In genomic region chr14:69611264-69612013, GRCh38 we compare ENCODE assay signal across 8 cellular contexts. TPM values are rescaled to one million over a fixed set of nuclear protein-coding genes. Genes with fewer than 3 reads are reported as not detected.
DNase-seq lines count a peak whose midpoint lies in the region; ATAC-seq, FAIRE-seq and TF ChIP-seq lines count a peak whose summit lies in the region.

TSS of gene SUSD6 (plus strand) at chr14:69611596. CDS start at chr14:69658593, 46,997 bp downstream.

- DNase-seq in AG04450 (ENCODE audit: low read depth, low spot score) (peak; percentile 48), NCI-H446 treated with DMSO at 0.1 percent for 48 hours (lab: John Stamatoyannopoulos, UW) (peak; percentile 78), cerebellar cortex (ENCODE audit: low spot score) (peak; percentile 86), kidney (peak; percentile 98)
- DNase-seq in activated CD4-positive, alpha-beta T cell treated with anti-CD3 and anti-CD28 coated beads for 1 hour, result peak; percentile 82
- DNase-seq in stimulated activated CD4-positive, alpha-beta T cell treated with anti-CD3 and anti-CD28 coated beads, Interleukin-15, amount 100 ng/mL, for 24 hours, result peak; percentile 91

- H3K36me3 ChIP-seq in kidney (ENCODE audit: control insufficient read depth in 1 of 2, insufficient read depth in 2 of 2, low read length in 2 of 2), result no peaks in the 10 kb centered on the region

- intact Hi-C loops in kidney (cut with DNase I), result no loop called here

- H3K9ac ChIP-seq in kidney (ENCODE audit: low read length in 2 of 2), result peak within 1 kb of the TSS; percentile 83 to 95

- H3K9me3 ChIP-seq in AG04450 (ENCODE audit: control insufficient read depth, insufficient read depth, low read length) (no peaks in the 10 kb centered on the region; the same call in 1 of the 2 replicates), kidney (ENCODE audit: control insufficient read depth in 1 of 2, low read length in 2 of 2) (no peaks in the 10 kb centered on the region)

- POLR2A ChIA-PET in AG04450 (lab: Yijun Ruan, JAX), result interaction anchor here (0.5 to 2.1 kb wide), 5 partner anchors 14 to 156 kb away, joined by 3 to 6 read pairs (median 4); partner anchors contain the start of gene SRSF5

- no peaks in the 10 kb centered on the region for H3K27me3 ChIP-seq in AG04450 (ENCODE audit: control insufficient read depth, insufficient read depth, low read length)

- peaks cover 35 to 44% of the 10 kb centered on the region in 2 donors for H3K4me1 ChIP-seq in kidney (ENCODE audit: control insufficient read depth in 1 of 2, insufficient read depth in 1 of 2, low read depth in 1 of 2, low read length in 2 of 2)

- ATAC-seq in GM19025 (IDR thresholded peaks at IDR 0.05; ENCODE audit: low read depth, unreplicated experiment) (peak; percentile 57), HG03280 (IDR thresholded peaks at IDR 0.05; ENCODE audit: unreplicated experiment) (peak; percentile 67)

- H3K4me3 ChIP-seq in AG04450 (ENCODE audit: low read depth, low read length), result peak within 1 kb of the TSS; percentile 82
- peak within 1 kb of the TSS; percentile 84 to 90 for H3K4me3 ChIP-seq in kidney (ENCODE audit: low read length in 2 of 2)

- TF ChIP-seq CTCF in AG04450 (IDR thresholded peaks at IDR 0.05; ENCODE audit: low read depth, low read length), result no peak
- TF ChIP-seq CTCF in kidney (IDR thresholded peaks at IDR 0.05; ENCODE audit: borderline replicate concordance, extremely low read depth, insufficient read depth), result no peak

- FAIRE-seq in kidney (lab: Jason Lieb, UNC), result no peak

- H3K27ac ChIP-seq in AG04450 (ENCODE audit: low read depth, low read length), result peak within 1 kb of the TSS; percentile 65
- H3K27ac ChIP-seq in kidney (ENCODE audit: low read depth in 2 of 2, low read length in 2 of 2), result peak within 1 kb of the TSS; percentile 92 to 94

- CTCF ChIA-PET in AG04450 (lab: Charles Lee), result interaction anchor here (0.9 to 1.3 kb wide), 4 partner anchors 46 to 118 kb away, joined by 3 to 6 read pairs (median 4); no protein-coding TSS in a partner anchor

RNA-seq across cellular contexts. Expression of gene SUSD6, which starts in this region (rescaled TPM):
- polyA plus RNA-seq in AG04450 (2011; rRNA removed), result 14.4 and 16.3 TPM in 2 replicates
- 20.5 and 26.1 TPM in 2 replicates for polyA minus RNA-seq in AG04450 (2011; rRNA and poly(A)+ RNA removed)
- 84.2 TPM for total RNA-seq in kidney
- polyA plus RNA-seq in kidney (ENCODE audit: insufficient read depth, low read depth, low replicate concordance), result 14.3 TPM

Comparison
In these comparisons a context has a peak if more than half of its experiments do, and no peak if none do; other contexts are left out.
1. Peak in every context shown above with its lines: DNase-seq, ATAC-seq, H3K4me3 ChIP-seq and H3K27ac ChIP-seq.
2. DNase-seq: peak in every context shown above with its lines; median percentile 98 in kidney; 91 in stimulated activated CD4-positive, alpha-beta T cell treated with anti-CD3 and anti-CD28 coated beads, Interleukin-15, amount 100 ng/mL, for 24 hours; 86 in cerebellar cortex; 82 in activated CD4-positive, alpha-beta T cell treated with anti-CD3 and anti-CD28 coated beads for 1 hour; 78 in NCI-H446 treated with DMSO at 0.1 percent for 48 hours; 48 in AG04450.